13 cellular contexts compared by ENCODE assay signal in the genomic region with DNA sequence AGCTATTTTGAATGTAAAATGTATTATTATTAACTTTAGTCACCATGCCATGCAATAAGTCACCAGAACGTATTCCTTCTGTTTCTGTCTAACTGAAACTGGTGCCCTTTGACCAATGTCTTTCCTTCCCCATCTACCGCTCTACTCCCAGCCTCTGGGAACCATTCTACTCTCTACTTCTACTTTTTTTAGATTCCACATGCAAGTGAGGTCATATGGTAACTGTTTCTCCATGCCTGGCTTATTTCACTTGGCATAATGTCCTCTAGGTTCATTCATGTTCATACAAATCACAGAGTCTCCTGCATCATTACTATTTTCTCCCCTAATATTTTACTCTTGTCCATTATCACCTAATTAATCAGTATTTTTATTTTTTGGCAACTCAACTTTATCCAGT.
DNase-seq lines count a peak whose midpoint lies in the region; ATAC-seq, FAIRE-seq and TF ChIP-seq lines count a peak whose summit lies in the region.
"Had no signal": no experiment of that assay in that cellular context is flagged by ENCODE, and none has a peak within 500 bp of the region (broad histone marks: within the 10 kb centered on the region; RNA-seq: fewer than 3 reads in every experiment).

No MANE protein-coding gene starts in this region.

- no peak for TF ChIP-seq RAD21 in IMR-90 (IDR thresholded peaks at IDR 0.05; ENCODE audit: low read length)

- in situ Hi-C loops in IMR-90 (cut with MboI; ENCODE audit: low sequenced_read_pairs), result no loop called here

- H3K27me3 ChIP-seq in IMR-90 (ENCODE audit: control insufficient read depth, insufficient read depth, low read length), result no peaks in the 10 kb centered on the region
- no peaks in the 10 kb centered on the region for H3K27me3 ChIP-seq in keratinocyte (ENCODE audit: control insufficient read depth, extremely low read depth, insufficient read depth, low read length)

- DNase-seq in AG10803 (ENCODE audit: low read depth) (peak; percentile 23), IMR-90 (peak; percentile 32), epithelial cell of esophagus (ENCODE audit: low read depth) (peak; percentile 30), keratinocyte (ENCODE audit: low read depth, low spot score) (no peak), amniotic stem cell (lab: John Stamatoyannopoulos, UW) (no peak), SW 1271 (lab: John Stamatoyannopoulos, UW) (no peak)
- no peak for DNase-seq in activated naive CD8-positive, alpha-beta T cell treated with anti-CD3 and anti-CD28 coated beads, Interleukin-2, amount 50 U/mL, for 24 hours
- DNase-seq: CD8-positive, alpha-beta T cell; H9; Kasumi-1; SHP77 treated with DMSO at 0.1 percent for 48 hours had no signal

- H4K91ac ChIP-seq in IMR-90 (ENCODE audit: insufficient read depth, low read depth, low read length), result peak overlapping the region; percentile 41

- ATAC-seq in IMR-90 (ENCODE audit: low read depth) (no peak), GM18502 (IDR thresholded peaks at IDR 0.05; ENCODE audit: poor library complexity, unreplicated experiment) (no peak)
- no peak for ATAC-seq in activated naive CD8-positive, alpha-beta T cell treated with anti-CD3 and anti-CD28 coated beads, Interleukin-2, amount 50 U/mL, for 24 hours
- ATAC-seq: CD8-positive, alpha-beta T cell had no signal

- H3K23ac ChIP-seq in IMR-90 (ENCODE audit: low read depth, low read length), result no peak overlapping the region

- peak overlapping the region; percentile 74; the same call in 1 of the 2 replicates for H3K18ac ChIP-seq in IMR-90 (ENCODE audit: low read depth, low read length)

- H2BK5ac ChIP-seq in IMR-90 (ENCODE audit: low read depth, low read length, poor library complexity, severe bottlenecking), result peak overlapping the region; percentile 54

- H3K4ac ChIP-seq in IMR-90 (ENCODE audit: low read depth, low read length), result peak overlapping the region; percentile 23; the same call in 1 of the 2 replicates

- no peaks in the 10 kb centered on the region for H4K20me1 ChIP-seq in IMR-90 (ENCODE audit: insufficient read depth, low read length)
- H4K20me1 ChIP-seq in keratinocyte (ENCODE audit: control insufficient read depth, extremely low read depth, insufficient read depth, low read length), result no peaks in the 10 kb centered on the region

- POLR2A ChIA-PET in IMR-90 (lab: Charles Lee; ENCODE audit: unreplicated experiment), result no interaction called here

- intact Hi-C loops in IMR-90 (cut with micrococcal nuclease), result no loop called here

- H2AK5ac ChIP-seq in IMR-90 (ENCODE audit: low read depth, low read length), result 0 out of 2 replicates have a peak overlapping the region, but pooled peaks have one; percentile 63

- H3K27me3 Mint-ChIP-seq in activated naive CD8-positive, alpha-beta T cell treated with anti-CD3 and anti-CD28 coated beads, Interleukin-2, amount 50 U/mL, for 24 hours, result peaks cover 9% of the 10 kb centered on the region

- H3K9ac ChIP-seq in IMR-90 (ENCODE audit: low read depth, low read length), result no peak overlapping the region
- no peak overlapping the region for H3K9ac ChIP-seq in keratinocyte (ENCODE audit: control insufficient read depth, extremely low read depth, insufficient read depth, low read length)

- WGBS in IMR-90 (ENCODE audit: extremely low coverage in 2 of 2, insufficient read length in 1 of 2), 2 experiments, result no CpG with 5 or more reads among the region's 2 CpGs

- H3K56ac ChIP-seq in IMR-90 (ENCODE audit: extremely low read depth, insufficient read depth, low read length), result no peak overlapping the region

- no peak overlapping the region for H3K27ac ChIP-seq in IMR-90 (ENCODE audit: insufficient read depth, low read length)
- peak overlapping the region; percentile 100 for H3K27ac ChIP-seq in keratinocyte (ENCODE audit: control insufficient read depth, insufficient read depth, low read length)

- H4K8ac ChIP-seq in IMR-90 (ENCODE audit: low read depth in 2 of 2, low read length in 2 of 2), result peak overlapping the region in 1 of 2 experiments; percentile 79; a peak in 2 of 4 replicates

- H3K36me3 ChIP-seq in IMR-90 (ENCODE audit: control insufficient read depth, insufficient read depth, low read length) (no peaks in the 10 kb centered on the region), keratinocyte (ENCODE audit: control insufficient read depth in 2 of 2, extremely low read depth in 1 of 2, insufficient read depth in 2 of 2, low read length in 2 of 2) (no peaks in the 10 kb centered on the region)

- peaks cover 0 to 16% of the 10 kb centered on the region in 2 experiments; a peak in 2 of 4 replicates for H3K79me1 ChIP-seq in IMR-90 (ENCODE audit: low read depth in 1 of 2, low read length in 2 of 2)

- H4K5ac ChIP-seq in IMR-90 (ENCODE audit: low read depth, low read length), result peak overlapping the region; percentile 38; the same call in 1 of the 2 replicates

- peaks cover 7% of the 10 kb centered on the region; the same call in 1 of the 2 replicates for H3K9me1 ChIP-seq in IMR-90 (ENCODE audit: insufficient read depth, low read length)
- H3K9me1 ChIP-seq in keratinocyte (ENCODE audit: control insufficient read depth, extremely low read depth, insufficient read depth, low read length), result no peaks in the 10 kb centered on the region

- H3K4me3 ChIP-seq in AG10803 (ENCODE audit: low read length), result no peak overlapping the region
- H3K4me3 ChIP-seq in IMR-90 (ENCODE audit: insufficient read depth, low read depth, low read length), result no peak overlapping the region
- no peak overlapping the region for H3K4me3 ChIP-seq in epithelial cell of esophagus (ENCODE audit: low read length)
- no peak overlapping the region for H3K4me3 ChIP-seq in keratinocyte (ENCODE audit: control insufficient read depth in 2 of 3, extremely low read depth in 1 of 3, insufficient read depth in 2 of 3, low read depth in 1 of 3, low read length in 3 of 3)

- H3K4me1 Mint-ChIP-seq in activated naive CD8-positive, alpha-beta T cell treated with anti-CD3 and anti-CD28 coated beads, Interleukin-2, amount 50 U/mL, for 24 hours, result no peaks in the 10 kb centered on the region

- CTCF ChIA-PET in IMR-90 (lab: Yijun Ruan, JAX), result no interaction called here

- no peak for TF ChIP-seq CTCF in AG10803 (conservative IDR thresholded peaks at IDR 0.05; ENCODE audit: low read length)
- TF ChIP-seq CTCF in IMR-90 (conservative IDR thresholded peaks at IDR 0.05; ENCODE audit: low read depth, low read length), result no peak
- TF ChIP-seq CTCF in epithelial cell of esophagus (IDR thresholded peaks at IDR 0.05; ENCODE audit: insufficient read depth, low read depth, low read length, missing control alignments), result no peak
- no peak for TF ChIP-seq CTCF in keratinocyte (optimal IDR thresholded peaks at IDR 0.05 in 1 of 3, IDR thresholded peaks at IDR 0.05 in 1 of 3, conservative IDR thresholded peaks at IDR 0.05 in 1 of 3; ENCODE audit: extremely low read depth in 1 of 3, insufficient read depth in 2 of 3, low read length in 3 of 3)

- no peak for FAIRE-seq in keratinocyte (lab: Jason Lieb, UNC)
- FAIRE-seq: RCC 7860 had no signal

- peak overlapping the region; percentile 67 for H3K14ac ChIP-seq in IMR-90 (replicated peaks; ENCODE audit: low read depth, low read length)

- H3K9me3 Mint-ChIP-seq in activated naive CD8-positive, alpha-beta T cell treated with anti-CD3 and anti-CD28 coated beads, Interleukin-2, amount 50 U/mL, for 24 hours, result no peaks in the 10 kb centered on the region
- H3K9me3 Mint-ChIP-seq: CD8-positive, alpha-beta T cell; H9 had no signal

- no peak for TF ChIP-seq POLR2A in IMR-90 (IDR thresholded peaks at IDR 0.05; ENCODE audit: low read depth, low read length)

- peak overlapping the region; percentile 73 for H2BK20ac ChIP-seq in IMR-90 (ENCODE audit: low read depth, low read length)

- H2BK120ac ChIP-seq in IMR-90 (ENCODE audit: low read depth, low read length), result peak overlapping the region; percentile 71

- no peaks in the 10 kb centered on the region for H3K79me2 ChIP-seq in keratinocyte (ENCODE audit: control insufficient read depth, insufficient read depth, low read length)

- H3K4me2 ChIP-seq in IMR-90 (ENCODE audit: low read depth, low read length) (no peak overlapping the region), keratinocyte (ENCODE audit: control insufficient read depth, extremely low read depth, insufficient read depth, low read depth, low read length) (no peak overlapping the region)

- no peaks in the 10 kb centered on the region for H3K9me3 ChIP-seq in IMR-90 (ENCODE audit: control insufficient read depth, insufficient read depth, low read length)
- no peaks in the 10 kb centered on the region for H3K9me3 ChIP-seq in keratinocyte (ENCODE audit: control insufficient read depth, low read depth, low read length)

- no TSS peak for BruUV-seq in IMR-90 (replicated peaks; lab: Mats Ljungman, UMichigan)

- no peak overlapping the region for H3K27ac Mint-ChIP-seq in activated naive CD8-positive, alpha-beta T cell treated with anti-CD3 and anti-CD28 coated beads, Interleukin-2, amount 50 U/mL, for 24 hours
- H3K27ac Mint-ChIP-seq: CD8-positive, alpha-beta T cell; H9 had no signal

- 0 out of 3 replicates have a peak overlapping the region, but pooled peaks have one; percentile 78 for H2BK15ac ChIP-seq in IMR-90 (ENCODE audit: low read depth, low read length)

- H2AFZ ChIP-seq in IMR-90 (replicated peaks; ENCODE audit: low read length, poor library complexity) (no peak overlapping the region), keratinocyte (ENCODE audit: control insufficient read depth, low read length) (peak overlapping the region; percentile 32)

- H3K4me3 Mint-ChIP-seq in activated naive CD8-positive, alpha-beta T cell treated with anti-CD3 and anti-CD28 coated beads, Interleukin-2, amount 50 U/mL, for 24 hours, result no peak overlapping the region
- H3K4me3 Mint-ChIP-seq: CD8-positive, alpha-beta T cell; H9 had no signal

- no peak overlapping the region for H2AK9ac ChIP-seq in IMR-90 (replicated peaks; ENCODE audit: low read depth, low read length, poor library complexity)

- dilution Hi-C loops in IMR-90 (cut with HindIII; ENCODE audit: low sequenced_read_pairs, unreplicated experiment) (no loop called here), keratinocyte (cut with MboI; ENCODE audit: extremely low pct_ligation_motif_present, low sequenced_read_pairs) (no loop called here)

- H3K36me3 Mint-ChIP-seq in activated naive CD8-positive, alpha-beta T cell treated with anti-CD3 and anti-CD28 coated beads, Interleukin-2, amount 50 U/mL, for 24 hours (ENCODE audit: low read depth), result no peaks in the 10 kb centered on the region
- H3K36me3 Mint-ChIP-seq: CD8-positive, alpha-beta T cell had no signal

- H3K4me1 ChIP-seq in IMR-90 (ENCODE audit: control insufficient read depth, insufficient read depth, low read length), result peaks cover 17% of the 10 kb centered on the region
- H3K4me1 ChIP-seq in keratinocyte (ENCODE audit: control insufficient read depth, extremely low read depth, insufficient read depth, low read length), result peaks cover 54% of the 10 kb centered on the region

TF ChIP-seq in IMR-90, 13 proteins besides CTCF, POLR2A, EP300 and RAD21 (continues in another document):
- no peak for TF ChIP-seq BHLHE40 (IDR thresholded peaks at IDR 0.05; ENCODE audit: low read depth, low read length)
- TF ChIP-seq SMC3 (IDR thresholded peaks at IDR 0.05; ENCODE audit: low read depth, low read length), result no peak

Comparison
In these comparisons a context has a peak if more than half of its experiments do, and no peak if none do; other contexts are left out.
1. DNase-seq: peak in AG10803 (single experiment), IMR-90 (single experiment) and epithelial cell of esophagus (single experiment); none in keratinocyte (single experiment), activated naive CD8-positive, alpha-beta T cell treated with anti-CD3 and anti-CD28 coated beads, Interleukin-2, amount 50 U/mL, for 24 hours (single experiment), amniotic stem cell (single experiment) and SW 1271 (0 of 2).